ENCODE assay signal across 8 cellular contexts in the genomic region with DNA sequence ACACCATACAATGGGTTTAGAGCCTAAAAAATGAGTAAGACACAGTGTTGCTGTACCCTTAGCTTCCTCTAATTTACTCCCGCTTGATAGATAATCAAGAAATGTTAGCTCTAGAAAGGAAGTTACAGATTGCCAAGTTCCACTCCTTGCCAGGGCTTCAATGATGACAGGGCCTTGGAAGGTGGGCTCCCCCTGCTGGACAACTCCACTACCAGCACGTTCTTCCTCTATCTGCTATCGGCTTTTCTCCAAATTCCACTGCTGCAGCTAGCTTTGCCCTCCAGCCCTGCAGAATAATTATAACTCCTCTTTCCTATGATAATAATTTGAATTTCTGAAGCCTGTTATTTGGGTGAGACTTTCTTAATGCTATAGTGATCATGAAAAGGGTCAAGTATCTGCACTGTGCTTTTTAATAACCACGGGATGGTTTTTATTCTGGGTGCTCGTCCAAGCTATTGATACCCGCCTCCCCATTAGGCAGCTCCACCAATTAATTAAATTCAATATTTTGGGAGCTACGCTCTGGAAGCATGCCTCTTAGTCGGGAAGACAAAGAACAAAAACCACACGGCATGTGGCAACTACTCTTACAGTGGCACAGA. TPM values are rescaled to one million over a fixed set of nuclear protein-coding genes. Genes with fewer than 3 reads are reported as not detected.
A peak's percentile ranks its signal among the peaks of the same experiment; 100 is the strongest.
DNase-seq lines count a peak whose midpoint lies in the region; ATAC-seq and TF ChIP-seq lines count a peak whose summit lies in the region.

No MANE protein-coding gene starts in this region.

- intact Hi-C loops in natural killer cell (cut with micrococcal nuclease) = no loop called here

- no peak overlapping the region for H3K4me3 Mint-ChIP-seq in natural killer cell
- no peak overlapping the region for H3K4me3 Mint-ChIP-seq in natural killer cell treated with Interleukin-12 subunit alpha and Interleukin-12 subunit beta and Interleukin-15 and Interleukin-18, amount 100 ng/mL, for 72 hours
- H3K4me3 Mint-ChIP-seq in memory B cell = no peak overlapping the region

- DNase-seq in natural killer cell (peak; percentile 29), NCI-H2196 treated with DMSO at 0.1 percent for 48 hours (lab: John Stamatoyannopoulos, UW; ENCODE audit: unreplicated experiment) (peak; percentile 2), memory B cell (ENCODE audit: low spot score in 2 of 2) (peak; percentile 50 to 58)
- no peak for DNase-seq in natural killer cell treated with Interleukin-12 subunit alpha and Interleukin-12 subunit beta and Interleukin-15 and Interleukin-18, amount 100 ng/mL, for 72 hours (ENCODE audit: low spot score)
- DNase-seq in activated CD4-positive, alpha-beta T cell treated with anti-CD3 and anti-CD28 coated beads, Interleukin-2, amount 50 U/mL, for 24 hours (ENCODE audit: low read depth in 1 of 2, low spot score in 1 of 2) = peak; percentile 16 to 54
- DNase-seq in effector CD4-positive, alpha-beta T cell = peak; percentile 33
- DNase-seq in stimulated activated CD8-positive, alpha-beta memory T cell treated with anti-CD3 and anti-CD28 coated beads, Interleukin-4, amount 100 ng/mL, for 1 hour (ENCODE audit: low read depth in 2 of 2, low spot score in 1 of 2) = peak; percentile 4 to 12

- H3K27ac Mint-ChIP-seq in natural killer cell = no peak overlapping the region
- no peak overlapping the region for H3K27ac Mint-ChIP-seq in natural killer cell treated with Interleukin-12 subunit alpha and Interleukin-12 subunit beta and Interleukin-15 and Interleukin-18, amount 100 ng/mL, for 72 hours
- H3K27ac Mint-ChIP-seq in memory B cell = no peak overlapping the region

- no peaks in the 10 kb centered on the region for H3K4me1 Mint-ChIP-seq in natural killer cell
- no peaks in the 10 kb centered on the region for H3K4me1 Mint-ChIP-seq in natural killer cell treated with Interleukin-12 subunit alpha and Interleukin-12 subunit beta and Interleukin-15 and Interleukin-18, amount 100 ng/mL, for 72 hours (ENCODE audit: low read depth in 2 of 2)
- H3K4me1 Mint-ChIP-seq in memory B cell = peaks cover 5% of the 10 kb centered on the region

- TF ChIP-seq CTCF in natural killer cell (IDR thresholded peaks at IDR 0.05) = peak; percentile 88

- ATAC-seq in natural killer cell = peak in 2 of 3 donors; percentile 63 to 76
- no peak for ATAC-seq in natural killer cell treated with Interleukin-12 subunit alpha and Interleukin-12 subunit beta and Interleukin-15 and Interleukin-18, amount 100 ng/mL, for 72 hours
- ATAC-seq in memory B cell (ENCODE audit: low read depth) = peak; percentile 76
- ATAC-seq in HG03342 (IDR thresholded peaks at IDR 0.05; ENCODE audit: unreplicated experiment) = no peak

- no peaks in the 10 kb centered on the region for H3K9me3 Mint-ChIP-seq in natural killer cell
- H3K9me3 Mint-ChIP-seq in natural killer cell treated with Interleukin-12 subunit alpha and Interleukin-12 subunit beta and Interleukin-15 and Interleukin-18, amount 100 ng/mL, for 72 hours = no peaks in the 10 kb centered on the region
- H3K9me3 Mint-ChIP-seq in memory B cell = peaks cover 1% of the 10 kb centered on the region

- no peaks in the 10 kb centered on the region for H3K36me3 Mint-ChIP-seq in natural killer cell
- no peaks in the 10 kb centered on the region for H3K36me3 Mint-ChIP-seq in natural killer cell treated with Interleukin-12 subunit alpha and Interleukin-12 subunit beta and Interleukin-15 and Interleukin-18, amount 100 ng/mL, for 72 hours
- no peaks in the 10 kb centered on the region for H3K36me3 Mint-ChIP-seq in memory B cell

- peaks cover 18 to 42% of the 10 kb centered on the region in 2 donors for H3K27me3 Mint-ChIP-seq in natural killer cell (ENCODE audit: low read depth in 2 of 2)
- H3K27me3 Mint-ChIP-seq in natural killer cell treated with Interleukin-12 subunit alpha and Interleukin-12 subunit beta and Interleukin-15 and Interleukin-18, amount 100 ng/mL, for 72 hours = peaks cover 22 to 31% of the 10 kb centered on the region in 2 donors
- peaks cover 16% of the 10 kb centered on the region for H3K27me3 Mint-ChIP-seq in memory B cell

RNA-seq across cellular contexts. Expression of gene SYN3, which starts 9.0 kb away (rescaled TPM):
- total RNA-seq in natural killer cell = under 1 TPM in 1 of 3 donors, not detected in 2; 0.78 TPM
- total RNA-seq in natural killer cell treated with Interleukin-12 subunit alpha and Interleukin-12 subunit beta and Interleukin-15 and Interleukin-18, amount 100 ng/mL, for 72 hours = not detected

Comparison
In these comparisons a context has a peak if more than half of its experiments do, and no peak if none do; other contexts are left out.
1. ATAC-seq: peak in natural killer cell (2 of 3) and memory B cell (single experiment); none in natural killer cell treated with Interleukin-12 subunit alpha and Interleukin-12 subunit beta and Interleukin-15 and Interleukin-18, amount 100 ng/mL, for 72 hours (0 of 2) and HG03342 (single experiment).